ENCODE assay signal across 16 cellular contexts in genomic region chr20:50371878-50372769, GRCh38.
DNase-seq lines count a peak whose midpoint lies in the region; ATAC-seq and TF ChIP-seq lines count a peak whose summit lies in the region.
"Had no signal": no experiment of that assay in that cellular context is flagged by ENCODE, and none has a peak within 500 bp of the region (broad histone marks: within the 10 kb centered on the region; RNA-seq: fewer than 3 reads in every experiment).

No MANE protein-coding gene starts in this region.

- H3K79me2 ChIP-seq in hepatocyte = no peaks in the 10 kb centered on the region
- H3K79me2 ChIP-seq: parathyroid adenoma had no signal

- intact Hi-C loops in sciatic nerve (cut with DNase I) = no loop called here

- peaks cover 21% of the 10 kb centered on the region for H3K4me1 ChIP-seq in hepatocyte (ENCODE audit: insufficient read depth)
- H3K4me1 ChIP-seq: parathyroid adenoma had no signal

- TF ChIP-seq CTCF in hepatocyte (IDR thresholded peaks at IDR 0.05; ENCODE audit: poor library complexity) = no peak
- no peak for TF ChIP-seq CTCF in brain microvascular endothelial cell (IDR thresholded peaks at IDR 0.05; ENCODE audit: low read depth, low read length, missing control alignments)

- H2AFZ ChIP-seq in hepatocyte = no peak overlapping the region
- H2AFZ ChIP-seq: parathyroid adenoma had no signal

- H3K4me3 ChIP-seq in hepatocyte = no peak overlapping the region
- no peak overlapping the region for H3K4me3 ChIP-seq in brain microvascular endothelial cell (ENCODE audit: low read depth, low read length)
- H3K4me3 ChIP-seq: heart right ventricle had no signal

- no peak overlapping the region for H3K4me2 ChIP-seq in hepatocyte

- H3K36me3 ChIP-seq in hepatocyte (replicated peaks; ENCODE audit: insufficient read depth, low read depth) (no peaks in the 10 kb centered on the region), brain microvascular endothelial cell (replicated peaks) (no peaks in the 10 kb centered on the region)
- H3K36me3 ChIP-seq: BE2C, heart right ventricle had no signal

- H3K27me3 ChIP-seq in hepatocyte = no peaks in the 10 kb centered on the region
- no peaks in the 10 kb centered on the region for H3K27me3 ChIP-seq in brain microvascular endothelial cell (replicated peaks)
- H3K27me3 ChIP-seq: BE2C had no signal

- H4K20me1 ChIP-seq in hepatocyte (ENCODE audit: insufficient read depth, poor library complexity, severe bottlenecking) = no peaks in the 10 kb centered on the region

- ATAC-seq in sciatic nerve = no peak
- no peak for ATAC-seq in GM21390 (IDR thresholded peaks at IDR 0.05; ENCODE audit: unreplicated experiment)
- ATAC-seq: activated T-cell treated with anti-CD3 and anti-CD28 coated beads, Interleukin-2, amount 50 U/mL, for 72 hours; heart right ventricle had no signal

- peak overlapping the region; percentile 25 for H3K27ac ChIP-seq in hepatocyte
- H3K27ac ChIP-seq in brain microvascular endothelial cell = no peak overlapping the region
- H3K27ac ChIP-seq: heart right ventricle, parathyroid adenoma had no signal

- H3K9me3 ChIP-seq in hepatocyte (ENCODE audit: low read depth) = no peaks in the 10 kb centered on the region
- H3K9me3 ChIP-seq: BE2C, heart right ventricle had no signal

- in situ Hi-C loops in brain microvascular endothelial cell (cut with HindIII; ENCODE audit: low pct_ligation_motif_present, low sequenced_read_pairs) = no loop called here

- DNase-seq in COLO668 (lab: John Stamatoyannopoulos, UW; ENCODE audit: unreplicated experiment) (peak; percentile 39), HT-29 (ENCODE audit: low spot score) (peak; percentile 71), NOMO-1 treated with DMSO at 0.1 percent for 48 hours (lab: John Stamatoyannopoulos, UW; ENCODE audit: unreplicated experiment) (peak; percentile 48), hepatocyte (ENCODE audit: low spot score) (no peak), sciatic nerve (ENCODE audit: low spot score) (no peak), brain microvascular endothelial cell (no peak), NCI-H524 treated with DMSO at 0.1 percent for 48 hours (lab: John Stamatoyannopoulos, UW) (no peak)
- DNase-seq: activated CD4-positive, alpha-beta T cell treated with anti-CD3 and anti-CD28 coated beads, Interleukin-2, amount 50 U/mL, for 4 hours; activated T-cell treated with anti-CD3 and anti-CD28 coated beads, Interleukin-2, amount 50 U/mL, for 72 hours; BE2C; heart right ventricle; left cardiac atrium; MM.1S; T-helper 9 cell had no signal

- 90% methylated on average over 13 of the region's 13 CpGs for WGBS in hepatocyte (ENCODE audit: low lambda C conversion rate, missing lambda C conversion rate)

- H3K9me2 ChIP-seq in hepatocyte (replicated peaks; ENCODE audit: insufficient read depth) = no peaks in the 10 kb centered on the region

Comparison
In these comparisons a context has a peak if more than half of its experiments do, and no peak if none do; other contexts are left out.
1. DNase-seq: peak in COLO668 (single experiment), HT-29 (single experiment) and NOMO-1 treated with DMSO at 0.1 percent for 48 hours (single experiment); none in hepatocyte (single experiment), sciatic nerve (single experiment), brain microvascular endothelial cell (single experiment) and NCI-H524 treated with DMSO at 0.1 percent for 48 hours (single experiment).